Comparison of ENCODE assay signal across 1 cellular context in the genomic region with DNA sequence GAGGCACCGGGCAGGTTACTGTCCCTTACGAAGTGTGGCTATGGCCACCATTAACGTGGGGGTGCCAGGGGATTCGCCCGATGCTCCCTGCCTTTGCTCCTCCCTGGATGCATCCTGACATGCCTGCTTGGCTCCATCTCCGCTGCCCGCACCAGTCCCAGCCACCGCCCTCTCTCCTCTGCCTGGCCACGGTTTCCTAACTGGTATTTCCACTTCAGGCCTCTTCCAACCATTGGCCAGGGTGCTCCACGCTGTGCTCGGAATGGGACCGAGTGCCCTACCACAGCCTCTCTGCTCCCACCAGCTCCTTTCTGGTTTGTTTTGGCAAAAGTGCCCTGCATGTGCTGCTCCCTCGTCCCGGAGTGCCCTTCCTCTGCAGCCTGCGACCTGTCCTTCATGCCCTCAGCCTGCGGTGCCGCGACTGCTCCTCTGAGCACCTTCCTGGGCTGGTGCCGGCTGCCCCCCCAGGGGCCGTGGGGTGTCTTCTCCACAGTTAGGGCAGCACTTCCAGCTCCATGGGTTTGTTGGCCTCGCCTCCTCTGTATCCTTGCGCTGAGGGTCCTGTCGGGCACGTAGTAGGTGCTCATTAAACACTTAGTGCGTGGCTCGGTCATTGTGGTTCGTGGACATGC.
TF ChIP-seq lines count a peak whose summit lies in the region.

No MANE protein-coding gene starts in this region.

TF ChIP-seq in K562, 482 proteins besides CTCF, POLR2A, EP300 and RAD21:
- TF ChIP-seq ZNF3 (CRISPR knock-in tag; IDR thresholded peaks at IDR 0.05) = no peak
- TF ChIP-seq WHSC1 (IDR thresholded peaks at IDR 0.05; ENCODE audit: low read length) = no peak
- TF ChIP-seq NR4A1 (CRISPR knock-in tag; IDR thresholded peaks at IDR 0.05) = no peak
- no peak for TF ChIP-seq NR4A1 (tag; IDR thresholded peaks at IDR 0.05)
- TF ChIP-seq ZKSCAN1 (IDR thresholded peaks at IDR 0.05; ENCODE audit: low read depth, low read length) = peak; percentile 55; the same call in 1 of the 2 replicates
- TF ChIP-seq, protein P1, sequence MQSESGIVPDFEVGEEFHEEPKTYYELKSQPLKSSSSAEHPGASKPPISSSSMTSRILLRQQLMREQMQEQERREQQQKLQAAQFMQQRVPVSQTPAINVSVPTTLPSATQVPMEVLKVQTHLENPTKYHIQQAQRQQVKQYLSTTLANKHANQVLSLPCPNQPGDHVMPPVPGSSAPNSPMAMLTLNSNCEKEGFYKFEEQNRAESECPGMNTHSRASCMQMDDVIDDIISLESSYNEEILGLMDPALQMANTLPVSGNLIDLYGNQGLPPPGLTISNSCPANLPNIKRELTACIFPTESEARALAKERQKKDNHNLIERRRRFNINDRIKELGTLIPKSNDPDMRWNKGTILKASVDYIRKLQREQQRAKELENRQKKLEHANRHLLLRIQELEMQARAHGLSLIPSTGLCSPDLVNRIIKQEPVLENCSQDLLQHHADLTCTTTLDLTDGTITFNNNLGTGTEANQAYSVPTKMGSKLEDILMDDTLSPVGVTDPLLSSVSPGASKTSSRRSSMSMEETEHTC (IDR thresholded peaks at IDR 0.05) = no peak
- no peak for TF ChIP-seq ZNF197 (CRISPR knock-in tag; IDR thresholded peaks at IDR 0.05; ENCODE audit: low read depth)
